In genomic region chr1:232166942-232167341, GRCh38 we compare ENCODE assay signal across 26 cellular contexts.
DNase-seq lines count a peak whose midpoint lies in the region; ATAC-seq and TF ChIP-seq lines count a peak whose summit lies in the region.
"Had no signal": no experiment of that assay in that cellular context is flagged by ENCODE, and none has a peak within 500 bp of the region (broad histone marks: within the 10 kb centered on the region; RNA-seq: fewer than 3 reads in every experiment).

No MANE protein-coding gene starts in this region.

- TF ChIP-seq POLR2A in esophagus muscularis mucosa (IDR thresholded peaks at IDR 0.05; ENCODE audit: low read depth) (no peak), uterus (IDR thresholded peaks at IDR 0.05) (no peak)

- TF ChIP-seq CTCF in esophagus muscularis mucosa (IDR thresholded peaks at IDR 0.05) (no peak), uterus (IDR thresholded peaks at IDR 0.05) (no peak), GM10266 (IDR thresholded peaks at IDR 0.05; ENCODE audit: control insufficient read depth, insufficient read depth, low read depth, missing control alignments) (no peak)

- H3K4me3 ChIP-seq in esophagus muscularis mucosa (no peak overlapping the region), uterus (no peak overlapping the region)
- H3K4me3 ChIP-seq: cardiac muscle cell, colonic mucosa, lung, pancreas, right atrium auricular region, tibial artery had no signal

- no peaks in the 10 kb centered on the region for H3K4me1 ChIP-seq in esophagus muscularis mucosa
- no peaks in the 10 kb centered on the region for H3K4me1 ChIP-seq in uterus
- H3K4me1 ChIP-seq: colonic mucosa, pancreas, right atrium auricular region, tibial artery had no signal

- no peak for ATAC-seq in HG03097 (IDR thresholded peaks at IDR 0.05; ENCODE audit: low FRiP score, unreplicated experiment)
- ATAC-seq: activated CD4-positive, CD25-positive, alpha-beta regulatory T cell treated with anti-CD3 and anti-CD28 coated beads, Interleukin-2, amount 50 U/mL, for 24 hours; activated CD8-positive, alpha-beta T cell treated with anti-CD3 and anti-CD28 coated beads, Interleukin-2, amount 10 ng/mL, durations not matched to agents 7 days and 5 days; HCT116; HepG2; pancreas had no signal

- H3K36me3 ChIP-seq in esophagus muscularis mucosa (no peaks in the 10 kb centered on the region), uterus (no peaks in the 10 kb centered on the region)
- H3K36me3 ChIP-seq: cardiac muscle cell, colonic mucosa, pancreas, right atrium auricular region, tibial artery had no signal

- no peak for TF ChIP-seq EP300 in esophagus muscularis mucosa (IDR thresholded peaks at IDR 0.05)

- 56% methylated on average over 4 of the region's 4 CpGs for WGBS in esophagus muscularis mucosa

- intact Hi-C loops in esophagus muscularis mucosa (cut with DNase I) (no loop called here), uterus (cut with DNase I; ENCODE audit: low total_unique reads) (no loop called here)

- DNase-seq in NCI-H510A treated with DMSO at 0.1 percent for 48 hours (lab: John Stamatoyannopoulos, UW) (peak; percentile 25), NCI-H510A (lab: John Stamatoyannopoulos, UW) (no peak), NCI-H774 (lab: John Stamatoyannopoulos, UW) (peak; percentile 32), esophagus muscularis mucosa (ENCODE audit: extremely low spot score) (peak; percentile 24), uterus (no peak), GM10266 (ENCODE audit: extremely low spot score) (no peak)
- DNase-seq: ACHN; activated CD8-positive, alpha-beta T cell treated with anti-CD3 and anti-CD28 coated beads, Interleukin-2, amount 10 ng/mL, durations not matched to agents 7 days and 5 days; aorta; colonic mucosa; DMS79 treated with DMSO at 0.1 percent for 48 hours; effector CD8-positive, alpha-beta T cell; NCI-H1105 treated with DMSO at 0.1 percent for 48 hours; NCI-H2081; NCI-H524; pancreas; T-helper 1 cell; tibial artery had no signal

- no peak overlapping the region for H3K27ac ChIP-seq in esophagus muscularis mucosa (replicated peaks in 1 of 4)
- no peak overlapping the region for H3K27ac ChIP-seq in uterus
- H3K27ac ChIP-seq: cardiac muscle cell, colonic mucosa, HL-60, pancreas, right atrium auricular region, tibial artery had no signal

- H3K27me3 ChIP-seq in esophagus muscularis mucosa (no peaks in the 10 kb centered on the region), uterus (no peaks in the 10 kb centered on the region)
- H3K27me3 ChIP-seq: cardiac muscle cell, colonic mucosa, pancreas, right atrium auricular region, tibial artery had no signal

- no peaks in the 10 kb centered on the region for H3K9me3 ChIP-seq in esophagus muscularis mucosa
- no peaks in the 10 kb centered on the region for H3K9me3 ChIP-seq in uterus
- H3K9me3 ChIP-seq: colonic mucosa, pancreas, right atrium auricular region, tibial artery had no signal

Comparison
In these comparisons a context has a peak if more than half of its experiments do, and no peak if none do; other contexts are left out.
1. DNase-seq: peak in NCI-H510A treated with DMSO at 0.1 percent for 48 hours (single experiment), NCI-H774 (single experiment) and esophagus muscularis mucosa (single experiment); none in NCI-H510A (single experiment), uterus (0 of 2) and GM10266 (single experiment).